In the genomic region with DNA sequence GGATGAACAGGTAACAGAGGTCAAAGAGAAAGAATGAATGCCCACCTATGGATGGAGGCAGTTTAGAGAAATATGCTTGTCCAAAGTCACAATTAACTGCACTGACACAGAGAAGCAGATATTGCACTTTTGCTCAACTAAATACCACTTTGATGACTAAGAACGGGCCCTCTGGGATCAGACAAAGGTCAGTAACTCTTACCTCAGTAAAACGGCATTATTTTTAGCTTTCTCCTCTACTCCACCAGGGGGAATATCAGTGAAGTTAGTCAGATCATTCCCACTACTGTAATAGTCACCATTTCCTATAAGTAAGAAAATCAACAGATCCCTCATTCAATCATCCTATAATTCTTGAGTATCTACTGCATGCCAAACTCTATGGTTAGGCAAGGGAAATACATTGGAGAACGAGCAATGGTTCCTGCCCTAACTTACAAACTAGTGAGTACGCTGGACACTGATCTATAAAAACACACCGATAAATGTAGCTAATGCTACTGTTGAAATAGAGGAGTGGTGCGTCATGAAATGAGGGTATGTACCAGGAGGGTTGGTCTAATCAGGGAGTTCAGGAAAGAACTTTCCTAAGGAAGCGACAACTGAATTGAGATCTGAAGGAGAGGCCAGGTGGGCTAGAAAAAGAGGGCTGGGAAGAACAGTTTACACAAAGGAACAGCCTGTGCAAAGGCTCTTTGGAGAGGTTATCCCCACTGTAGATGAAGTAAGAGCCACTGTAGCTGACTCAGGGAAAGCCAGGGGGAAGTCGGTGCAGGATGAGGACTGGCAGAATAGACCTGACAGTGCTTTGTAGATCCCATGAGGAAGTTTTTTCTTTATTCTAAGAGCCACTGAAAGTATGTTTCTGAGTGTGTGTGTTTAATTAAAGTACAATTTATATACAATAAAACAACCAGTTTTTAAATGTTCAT, we compare ENCODE assay signal across 9 cellular contexts. TPM values are rescaled to one million over a fixed set of nuclear protein-coding genes. Genes with fewer than 3 reads are reported as not detected.
DNase-seq lines count a peak whose midpoint lies in the region; ATAC-seq and TF ChIP-seq lines count a peak whose summit lies in the region.
"Had no signal": no experiment of that assay in that cellular context is flagged by ENCODE, and none has a peak within 500 bp of the region (broad histone marks: within the 10 kb centered on the region; RNA-seq: fewer than 3 reads in every experiment).

No MANE protein-coding gene starts in this region.

- H3K27ac ChIP-seq in muscle layer of duodenum (ENCODE audit: low read length) (peak overlapping the region; percentile 14), sigmoid colon (no peak overlapping the region)

- H3K9me3 ChIP-seq in muscle layer of duodenum (ENCODE audit: control insufficient read depth in 1 of 2, low read length in 2 of 2) (no peaks in the 10 kb centered on the region), sigmoid colon (no peaks in the 10 kb centered on the region)

- DNase-seq in AG20443 (ENCODE audit: low spot score), result peak; percentile 81
- peak; percentile 31 for DNase-seq in MV-4-11 (lab: John Stamatoyannopoulos, UW)
- peak; percentile 83 for DNase-seq in dermis blood vessel endothelial cell
- DNase-seq in NCI-H1930 (lab: John Stamatoyannopoulos, UW), result no peak
- no peak for DNase-seq in sigmoid colon
- DNase-seq in SK-N-DZ (ENCODE audit: low spot score), result no peak
- DNase-seq: NCI-H2029 had no signal

- no peaks in the 10 kb centered on the region for H3K4me1 ChIP-seq in muscle layer of duodenum (ENCODE audit: control insufficient read depth in 1 of 2, insufficient read depth in 2 of 2, low read length in 2 of 2)
- H3K4me1 ChIP-seq in sigmoid colon, result peaks cover 0 to 7% (median 0%) of the 10 kb centered on the region in 4 donors

- intact Hi-C loops in sigmoid colon (cut with DNase I), result no loop called here

- 68 to 85% methylated on average over 8 of the region's 8 CpGs for WGBS in sigmoid colon, 2 donors

- TF ChIP-seq EP300 in sigmoid colon (IDR thresholded peaks at IDR 0.05), result no peak

- H3K36me3 ChIP-seq in muscle layer of duodenum (ENCODE audit: control insufficient read depth in 1 of 2, insufficient read depth in 2 of 2, low read length in 2 of 2) (peaks cover 67 to 82% of the 10 kb centered on the region in 2 donors), sigmoid colon (peaks cover 33 to 100% (median 52%) of the 10 kb centered on the region in 4 donors)

- no peak overlapping the region for H3K4me3 ChIP-seq in muscle layer of duodenum (ENCODE audit: low read depth in 1 of 2, low read length in 2 of 2)
- H3K4me3 ChIP-seq in sigmoid colon, result no peak overlapping the region

- no peak for ATAC-seq in GM18873 (IDR thresholded peaks at IDR 0.05; ENCODE audit: low FRiP score, unreplicated experiment)

- H3K27me3 ChIP-seq in muscle layer of duodenum (ENCODE audit: low read depth, low read length) (no peaks in the 10 kb centered on the region), sigmoid colon (no peaks in the 10 kb centered on the region)

- no peak for TF ChIP-seq CTCF in sigmoid colon (IDR thresholded peaks at IDR 0.05)

- no peak for TF ChIP-seq POLR2A in sigmoid colon (IDR thresholded peaks at IDR 0.05)

RNA-seq across cellular contexts. Expression of gene ECI2, which starts 9.2 kb away (rescaled TPM):
- 80.7 and 92.1 TPM in 2 replicates for total RNA-seq in dermis blood vessel endothelial cell
- total RNA-seq in sigmoid colon, result 10 to 100 TPM; 30.0 to 46.2 (median 39.9) TPM
- 100 to 1,000 TPM in 1 of 3 donors, 10 to 100 TPM in 2; 61.2 to 100 (median 94.1) TPM for polyA plus RNA-seq in sigmoid colon
- polyA plus RNA-seq in SK-N-DZ (2014; cell fraction: cytosol; rRNA removed), result 50.6 and 51.6 TPM in 2 replicates
- polyA plus RNA-seq in SK-N-DZ (2014; cell fraction: nucleus; rRNA removed), result 28.4 and 29.1 TPM in 2 replicates

RNA-seq across cellular contexts. Expression of gene FAM217A, which starts 47.3 kb away (rescaled TPM):
- total RNA-seq in dermis blood vessel endothelial cell, result not detected in 2 replicates
- total RNA-seq in sigmoid colon, result not detected
- under 1 TPM in 1 of 3 donors, not detected in 2; 0.03 TPM for polyA plus RNA-seq in sigmoid colon
- not detected in 2 replicates for polyA plus RNA-seq in SK-N-DZ (2014; cell fraction: cytosol; rRNA removed)
- polyA plus RNA-seq in SK-N-DZ (2014; cell fraction: nucleus; rRNA removed), result not detected in 2 replicates

Comparison
In these comparisons a context has a peak if more than half of its experiments do, and no peak if none do; other contexts are left out.
1. DNase-seq: peak in AG20443 (single experiment), MV-4-11 (single experiment) and dermis blood vessel endothelial cell (single experiment); none in NCI-H1930 (0 of 2), sigmoid colon (single experiment) and SK-N-DZ (single experiment).